ENCODE assay signal across 16 cellular contexts in genomic region chr2:189128961-189129360, GRCh38. TPM values are rescaled to one million over a fixed set of nuclear protein-coding genes. Genes with fewer than 3 reads are reported as not detected.
DNase-seq lines count a peak whose midpoint lies in the region; ATAC-seq and TF ChIP-seq lines count a peak whose summit lies in the region.
"Had no signal": no experiment of that assay in that cellular context is flagged by ENCODE, and none has a peak within 500 bp of the region (broad histone marks: within the 10 kb centered on the region; RNA-seq: fewer than 3 reads in every experiment).

No MANE protein-coding gene starts in this region.

- no peaks in the 10 kb centered on the region for H4K20me1 ChIP-seq in smooth muscle cell (ENCODE audit: low read depth)

- ATAC-seq in SK-N-SH treated with all-trans-retinoic acid at 6 μM for 48 hours = peak; percentile 20; the same call in 1 of the 3 replicates
- ATAC-seq in HG03378 (IDR thresholded peaks at IDR 0.05; ENCODE audit: unreplicated experiment) = no peak
- no peak for ATAC-seq in HG03469 (IDR thresholded peaks at IDR 0.05; ENCODE audit: unreplicated experiment)
- ATAC-seq: natural killer cell had no signal

- H3K27me3 ChIP-seq in smooth muscle cell (ENCODE audit: low read depth) = no peaks in the 10 kb centered on the region
- H3K27me3 ChIP-seq: colonic mucosa had no signal

- no peaks in the 10 kb centered on the region for H3K9me3 ChIP-seq in smooth muscle cell (replicated peaks; ENCODE audit: low read depth)
- H3K9me3 ChIP-seq: colonic mucosa had no signal

- H3K27ac ChIP-seq in smooth muscle cell (ENCODE audit: low read depth) (peak overlapping the region; percentile 96), caudate nucleus (ENCODE audit: low read depth, low read length) (no peak overlapping the region)
- H3K27ac ChIP-seq: colonic mucosa, WERI-Rb-1 had no signal

- no peak for TF ChIP-seq CTCF in fibroblast of mammary gland (conservative IDR thresholded peaks at IDR 0.05; ENCODE audit: control insufficient read depth, insufficient read depth, low read depth, low read length)
- no peak for TF ChIP-seq CTCF in smooth muscle cell (IDR thresholded peaks at IDR 0.05; ENCODE audit: borderline replicate concordance, insufficient read depth, poor library complexity, severe bottlenecking)

- peaks cover 21% of the 10 kb centered on the region for H3F3A ChIP-seq in smooth muscle cell (ENCODE audit: low read depth)

- peak overlapping the region; percentile 75 for H3K4me2 ChIP-seq in smooth muscle cell

- no peaks in the 10 kb centered on the region for H3K36me3 ChIP-seq in smooth muscle cell (ENCODE audit: low read depth)
- H3K36me3 ChIP-seq: colonic mucosa, WERI-Rb-1 had no signal

- H3K4me3 ChIP-seq in fibroblast of mammary gland (ENCODE audit: control insufficient read depth, low read depth, low read length) (no peak overlapping the region), smooth muscle cell (no peak overlapping the region)
- H3K4me3 ChIP-seq: colonic mucosa had no signal

- peaks cover 29% of the 10 kb centered on the region for H3K4me1 ChIP-seq in smooth muscle cell (ENCODE audit: low read depth)
- H3K4me1 ChIP-seq: colonic mucosa had no signal

- peak overlapping the region; percentile 78 for H3K9ac ChIP-seq in smooth muscle cell (ENCODE audit: low read depth)

- H3K79me2 ChIP-seq in smooth muscle cell (ENCODE audit: low read depth) = peaks cover 95% of the 10 kb centered on the region

- 50% methylated on average over 4 of the region's 4 CpGs for WGBS in smooth muscle cell (ENCODE audit: low lambda C conversion rate)

- H2AFZ ChIP-seq in smooth muscle cell (ENCODE audit: low read depth) = no peak overlapping the region

- peak; percentile 76 for DNase-seq in EH (ENCODE audit: low read depth)
- peak; percentile 71 for DNase-seq in fibroblast of mammary gland (ENCODE audit: low read depth)
- no peak for DNase-seq in smooth muscle cell (lab: John Stamatoyannopoulos, UW; ENCODE audit: unreplicated experiment)
- no peak for DNase-seq in caudate nucleus (lab: John Stamatoyannopoulos, UW)
- no peak for DNase-seq in NOMO-1 treated with dmso at 0.1 percent for 144 hours (lab: John Stamatoyannopoulos, UW; ENCODE audit: unreplicated experiment)
- DNase-seq: colonic mucosa, foreskin melanocyte, hypothalamus, natural killer cell, NCI-H1105, NCI-H524, substantia nigra, WERI-Rb-1 had no signal

TF ChIP-seq in SK-N-SH treated with all-trans-retinoic acid at 6 μM for 48 hours, 23 proteins besides CTCF, POLR2A, EP300 and RAD21:
- no peak for TF ChIP-seq SNAI2 (CRISPR knock-in tag; IDR thresholded peaks at IDR 0.05)

RNA-seq across cellular contexts. Expression of gene COL5A2, which starts 50.6 kb away (rescaled TPM):
- 697 and 944 TPM in 2 replicates for total RNA-seq in smooth muscle cell
- polyA plus RNA-seq in smooth muscle cell = 295 and 364 TPM in 2 replicates

Comparison
In these comparisons a context has a peak if more than half of its experiments do, and no peak if none do; other contexts are left out.
1. DNase-seq: peak in EH (single experiment) and fibroblast of mammary gland (single experiment); none in smooth muscle cell (single experiment), caudate nucleus (0 of 61) and NOMO-1 treated with dmso at 0.1 percent for 144 hours (single experiment).